In genomic region chr21:42539342-42539741, GRCh38 we compare ENCODE assay signal across 18 cellular contexts. TPM values are rescaled to one million over a fixed set of nuclear protein-coding genes. Genes with fewer than 3 reads are reported as not detected.
"Had no signal": no experiment of that assay in that cellular context is flagged by ENCODE, and none has a peak within 500 bp of the region (broad histone marks: within the 10 kb centered on the region; RNA-seq: fewer than 3 reads in every experiment).

No MANE protein-coding gene starts in this region.

- DNase-seq: activated CD4-positive, alpha-beta T cell treated with anti-CD3 and anti-CD28 coated beads for 36 hours; activated CD4-positive, alpha-beta T cell treated with anti-CD3 and anti-CD28 coated beads, Interleukin-2, amount 50 U/mL, for 48 hours; activated gamma-delta T cell treated with Interleukin-2 at 50 U/mL for 16 hours; activated T-cell treated with anti-CD3 and anti-CD28 coated beads for 4 hours; cerebellar nuclear complex; effector CD4-positive, alpha-beta T cell; hypothalamus; left ventricle myocardium superior; nucleus accumbens; stimulated activated naive CD8-positive, alpha-beta T cell treated with anti-CD3 and anti-CD28 coated beads, Interleukin-15, Interleukin-2, amounts not matched to agents 100 U/mL and 50 U/mL, for 24 hours; transverse colon had no signal

- H3K4me1 Mint-ChIP-seq: nephron had no signal

- H3K27me3 ChIP-seq: suprapubic skin, transverse colon, vagina had no signal

- ATAC-seq: activated CD4-positive, alpha-beta T cell treated with anti-CD3 and anti-CD28 coated beads for 36 hours; left ventricle myocardium superior; stimulated activated naive CD8-positive, alpha-beta T cell treated with anti-CD3 and anti-CD28 coated beads, Interleukin-15, Interleukin-2, amounts not matched to agents 100 U/mL and 50 U/mL, for 24 hours had no signal

- H3K27ac Mint-ChIP-seq: activated CD4-positive, alpha-beta T cell treated with anti-CD3 and anti-CD28 coated beads for 36 hours; activated naive CD8-positive, alpha-beta T cell; activated T-helper 1 cell treated with anti-CD3 and anti-CD28 coated beads, Interleukin-12 subunit alpha, Interleukin-12 subunit beta, Interleukin-2, Interleukin-4 antibody, amounts not matched to agents 30 ng/mL and 10 ng/mL and 1 ng/mL, durations not matched to agents 14 hours and 24 hours and 36 hours; nephron; T-helper 1 cell treated with Interleukin-12 subunit alpha and Interleukin-12 subunit beta and Interleukin-4 antibody, amounts not matched to agents 30 μg/mL and 1 μg/mL, for 36 hours had no signal

- H3K4me1 ChIP-seq: suprapubic skin, vagina had no signal

- H3K4me3 ChIP-seq: skin epidermis, suprapubic skin, transverse colon, vagina had no signal

- H3K27ac ChIP-seq: suprapubic skin, transverse colon, vagina had no signal

- H3K9me3 Mint-ChIP-seq: activated T-helper 1 cell treated with anti-CD3 and anti-CD28 coated beads, Interleukin-12 subunit alpha, Interleukin-12 subunit beta, Interleukin-2, Interleukin-4 antibody, amounts not matched to agents 30 ng/mL and 10 ng/mL and 1 ng/mL, durations not matched to agents 14 hours and 24 hours and 36 hours; nephron; T-helper 1 cell treated with Interleukin-12 subunit alpha and Interleukin-12 subunit beta and Interleukin-4 antibody, amounts not matched to agents 30 μg/mL and 1 μg/mL, for 36 hours had no signal

- H3K27me3 Mint-ChIP-seq: activated CD4-positive, alpha-beta T cell treated with anti-CD3 and anti-CD28 coated beads for 36 hours; activated naive CD8-positive, alpha-beta T cell had no signal

- H3K9me3 ChIP-seq: suprapubic skin, transverse colon, vagina had no signal

- H3K4me3 Mint-ChIP-seq: activated CD4-positive, alpha-beta T cell treated with anti-CD3 and anti-CD28 coated beads for 36 hours; activated naive CD8-positive, alpha-beta T cell; activated T-helper 1 cell treated with anti-CD3 and anti-CD28 coated beads, Interleukin-12 subunit alpha, Interleukin-12 subunit beta, Interleukin-2, Interleukin-4 antibody, amounts not matched to agents 30 ng/mL and 10 ng/mL and 1 ng/mL, durations not matched to agents 14 hours and 24 hours and 36 hours; nephron; T-helper 1 cell treated with Interleukin-12 subunit alpha and Interleukin-12 subunit beta and Interleukin-4 antibody, amounts not matched to agents 30 μg/mL and 1 μg/mL, for 36 hours had no signal

RNA-seq across cellular contexts. Expression of gene RSPH1, which starts 43.3 kb away (rescaled TPM):
- total RNA-seq: activated T-helper 1 cell treated with anti-CD3 and anti-CD28 coated beads, Interleukin-12 subunit alpha, Interleukin-12 subunit beta, Interleukin-2, Interleukin-4 antibody, amounts not matched to agents 30 ng/mL and 10 ng/mL and 1 ng/mL, durations not matched to agents 14 hours and 24 hours and 36 hours; left ventricle myocardium superior; vagina had no signal
